Comparison of ENCODE assay signal across 20 cellular contexts in the genomic region with DNA sequence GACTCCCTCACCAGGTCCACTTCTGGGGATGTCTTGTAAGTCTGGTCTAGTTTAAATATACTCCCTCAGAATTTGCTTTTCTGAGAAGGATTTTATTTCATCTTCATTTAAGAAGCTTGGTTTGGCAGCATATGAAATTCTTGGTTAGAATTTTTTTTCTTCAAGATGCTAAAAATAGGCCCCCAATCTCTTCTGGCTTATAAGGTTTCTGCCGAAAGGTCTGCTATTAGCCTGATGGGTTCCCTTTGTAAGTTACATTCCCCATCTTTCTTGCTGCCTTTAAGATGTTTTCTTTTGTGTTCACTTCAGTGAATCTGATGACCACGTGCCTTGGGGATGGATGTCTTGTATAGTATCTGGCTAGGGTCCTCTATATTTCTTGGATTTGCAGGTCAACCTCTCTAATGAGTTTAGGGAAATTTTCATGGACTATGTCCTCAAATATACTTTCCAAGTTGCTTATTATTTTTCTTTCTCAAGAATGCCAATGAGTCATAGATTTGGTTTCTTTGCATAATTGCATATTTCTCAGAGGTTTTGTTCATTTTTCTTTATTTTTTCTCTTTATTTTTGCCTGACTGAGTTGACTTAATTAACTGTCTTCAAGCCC. TPM values are rescaled to one million over a fixed set of nuclear protein-coding genes. Genes with fewer than 3 reads are reported as not detected.
DNase-seq lines count a peak whose midpoint lies in the region; ATAC-seq and TF ChIP-seq lines count a peak whose summit lies in the region.
"Had no signal": no experiment of that assay in that cellular context is flagged by ENCODE, and none has a peak within 500 bp of the region (broad histone marks: within the 10 kb centered on the region; RNA-seq: fewer than 3 reads in every experiment).

No MANE protein-coding gene starts in this region.

- no peak overlapping the region for H3K27ac ChIP-seq in IMR-90 (ENCODE audit: insufficient read depth, low read length)
- peak overlapping the region; percentile 71 to 82 for H3K27ac ChIP-seq in aorta (ENCODE audit: low read depth in 1 of 2, low read length in 2 of 2)
- H3K27ac ChIP-seq: RWPE1 had no signal

- no CpG with 5 or more reads among the region's 2 CpGs for WGBS in IMR-90 (ENCODE audit: extremely low coverage in 2 of 2, insufficient read length in 1 of 2), 2 experiments
- 7 to 8% methylated on average over 2 of the region's 2 CpGs for WGBS in aorta, 2 donors

- no TSS peak for BruUV-seq in IMR-90 (replicated peaks; lab: Mats Ljungman, UMichigan)

- intact Hi-C loops in IMR-90 (cut with micrococcal nuclease) (no loop called here), aorta (cut with DNase I) (loop anchor here (5.0 to 10.0 kb wide), 2 partner anchors 71 to 154 kb away; a partner anchor contains a TSS)

- H2BK5ac ChIP-seq in IMR-90 (ENCODE audit: low read depth, low read length, poor library complexity, severe bottlenecking) = no peak overlapping the region

- no peaks in the 10 kb centered on the region for H3K79me1 ChIP-seq in IMR-90 (ENCODE audit: low read depth in 1 of 2, low read length in 2 of 2)

- H3K27me3 ChIP-seq in IMR-90 (ENCODE audit: control insufficient read depth, insufficient read depth, low read length) (no peaks in the 10 kb centered on the region), aorta (ENCODE audit: control insufficient read depth in 1 of 2, insufficient read depth in 2 of 2, low read length in 1 of 2) (no peaks in the 10 kb centered on the region)

- no peak overlapping the region for H2AK5ac ChIP-seq in IMR-90 (ENCODE audit: low read depth, low read length)

- no peak overlapping the region for H4K8ac ChIP-seq in IMR-90 (ENCODE audit: low read depth in 2 of 2, low read length in 2 of 2)

- CTCF ChIA-PET in IMR-90 (lab: Yijun Ruan, JAX) = no interaction called here

- no peaks in the 10 kb centered on the region; the same call in 1 of the 2 replicates for H3K9me3 ChIP-seq in IMR-90 (ENCODE audit: control insufficient read depth, insufficient read depth, low read length)
- no peaks in the 10 kb centered on the region for H3K9me3 ChIP-seq in aorta (ENCODE audit: control insufficient read depth, low read length)
- H3K9me3 ChIP-seq: Caco-2 had no signal

- H2AK9ac ChIP-seq in IMR-90 (replicated peaks; ENCODE audit: low read depth, low read length, poor library complexity) = no peak overlapping the region

- H3K36me3 ChIP-seq in IMR-90 (ENCODE audit: control insufficient read depth, insufficient read depth, low read length) (no peaks in the 10 kb centered on the region), aorta (ENCODE audit: control insufficient read depth in 1 of 2, insufficient read depth in 2 of 2, low read length in 1 of 2) (no peaks in the 10 kb centered on the region)

- no peak for TF ChIP-seq POLR2A in IMR-90 (IDR thresholded peaks at IDR 0.05; ENCODE audit: low read depth, low read length)

- no peak overlapping the region for H2AFZ ChIP-seq in IMR-90 (replicated peaks; ENCODE audit: low read length, poor library complexity)

- no peak overlapping the region for H3K4ac ChIP-seq in IMR-90 (ENCODE audit: low read depth, low read length)

- in situ Hi-C loops in IMR-90 (cut with MboI; ENCODE audit: low sequenced_read_pairs) = no loop called here
- in situ Hi-C loops in astrocyte of the spinal cord (cut with HindIII; ENCODE audit: low sequenced_read_pairs) = no loop called here

- H2BK120ac ChIP-seq in IMR-90 (ENCODE audit: low read depth, low read length) = no peak overlapping the region

- no peak overlapping the region for H2BK15ac ChIP-seq in IMR-90 (ENCODE audit: low read depth, low read length)

- no peak overlapping the region for H3K4me3 ChIP-seq in IMR-90 (ENCODE audit: insufficient read depth, low read depth, low read length)
- no peak overlapping the region for H3K4me3 ChIP-seq in astrocyte of the spinal cord (ENCODE audit: low read depth, low read length)
- no peak overlapping the region for H3K4me3 ChIP-seq in fibroblast of mammary gland (ENCODE audit: control insufficient read depth, low read depth, low read length)
- H3K4me3 ChIP-seq in aorta (ENCODE audit: low read length in 2 of 2) = no peak overlapping the region

- H3K4me1 ChIP-seq in IMR-90 (ENCODE audit: control insufficient read depth, insufficient read depth, low read length) (no peaks in the 10 kb centered on the region), aorta (ENCODE audit: control insufficient read depth in 1 of 2, insufficient read depth in 2 of 2, low read length in 2 of 2) (peaks cover 4% of the 10 kb centered on the region in 2 donors)

- no peaks in the 10 kb centered on the region for H3K9me1 ChIP-seq in IMR-90 (ENCODE audit: insufficient read depth, low read length)

- H3K4me2 ChIP-seq in IMR-90 (ENCODE audit: low read depth, low read length) = no peak overlapping the region

- H2BK20ac ChIP-seq in IMR-90 (ENCODE audit: low read depth, low read length) = no peak overlapping the region

- ATAC-seq in IMR-90 (ENCODE audit: low read depth) (no peak), aorta (ENCODE audit: low FRiP score) (no peak), GM21619 (IDR thresholded peaks at IDR 0.05; ENCODE audit: unreplicated experiment) (no peak), HG03442 (IDR thresholded peaks at IDR 0.05; ENCODE audit: unreplicated experiment) (no peak)
- ATAC-seq: PC-3 had no signal

- no peak overlapping the region for H3K23ac ChIP-seq in IMR-90 (ENCODE audit: low read depth, low read length)

- TF ChIP-seq CTCF in IMR-90 (conservative IDR thresholded peaks at IDR 0.05; ENCODE audit: low read depth, low read length) (no peak), astrocyte of the spinal cord (IDR thresholded peaks at IDR 0.05; ENCODE audit: low read depth, low read length) (no peak), fibroblast of mammary gland (conservative IDR thresholded peaks at IDR 0.05; ENCODE audit: control insufficient read depth, insufficient read depth, low read depth, low read length) (no peak)

- no peak overlapping the region for H3K14ac ChIP-seq in IMR-90 (replicated peaks; ENCODE audit: low read depth, low read length)

- POLR2A ChIA-PET in IMR-90 (lab: Charles Lee; ENCODE audit: unreplicated experiment) = no interaction called here

- no peaks in the 10 kb centered on the region for H4K20me1 ChIP-seq in IMR-90 (ENCODE audit: insufficient read depth, low read length)

- no peak for TF ChIP-seq RAD21 in IMR-90 (IDR thresholded peaks at IDR 0.05; ENCODE audit: low read length)

- H3K56ac ChIP-seq in IMR-90 (ENCODE audit: extremely low read depth, insufficient read depth, low read length) = no peak overlapping the region

- DNase-seq in IMR-90 (peak; percentile 48), astrocyte of the spinal cord (ENCODE audit: low read depth, low spot score) (peak; percentile 55), fibroblast of mammary gland (ENCODE audit: low read depth) (peak; percentile 47), aorta (no peak), DMS153 treated with DMSO at 0.1 percent for 48 hours (lab: John Stamatoyannopoulos, UW; ENCODE audit: unreplicated experiment) (no peak), T-helper 9 cell (no peak)
- DNase-seq: Caco-2; CD4-positive, CD25-positive, alpha-beta regulatory T cell; DMS53; KBM-7; NCI-H1092; NCI-H146; NCI-H2081; NCI-H510A; NCI-H82; PC-3 had no signal

- no peak overlapping the region for H3K18ac ChIP-seq in IMR-90 (ENCODE audit: low read depth, low read length)

- no peak overlapping the region for H4K5ac ChIP-seq in IMR-90 (ENCODE audit: low read depth, low read length)

- H4K91ac ChIP-seq in IMR-90 (ENCODE audit: insufficient read depth, low read depth, low read length) = no peak overlapping the region

- dilution Hi-C loops in IMR-90 (cut with HindIII; ENCODE audit: low sequenced_read_pairs, unreplicated experiment) = no loop called here

- no peak overlapping the region for H3K9ac ChIP-seq in IMR-90 (ENCODE audit: low read depth, low read length)

TF ChIP-seq in IMR-90, 13 proteins besides CTCF, POLR2A, EP300 and RAD21:
- TF ChIP-seq NFE2L2 (IDR thresholded peaks at IDR 0.05; ENCODE audit: low read depth, low read length) (no peak), RCOR1 (IDR thresholded peaks at IDR 0.05; ENCODE audit: insufficient replicate concordance, low read length) (no peak), MXI1 (IDR thresholded peaks at IDR 0.05; ENCODE audit: borderline replicate concordance, low read depth, low read length) (no peak), FOS (IDR thresholded peaks at IDR 0.05; ENCODE audit: low read depth, low read length) (peak; percentile 33; the same call in 1 of the 2 replicates), CHD1 (IDR thresholded peaks at IDR 0.05; ENCODE audit: low read depth, low read length) (no peak), BHLHE40 (IDR thresholded peaks at IDR 0.05; ENCODE audit: low read depth, low read length) (no peak)
- TF ChIP-seq, protein P1, sequence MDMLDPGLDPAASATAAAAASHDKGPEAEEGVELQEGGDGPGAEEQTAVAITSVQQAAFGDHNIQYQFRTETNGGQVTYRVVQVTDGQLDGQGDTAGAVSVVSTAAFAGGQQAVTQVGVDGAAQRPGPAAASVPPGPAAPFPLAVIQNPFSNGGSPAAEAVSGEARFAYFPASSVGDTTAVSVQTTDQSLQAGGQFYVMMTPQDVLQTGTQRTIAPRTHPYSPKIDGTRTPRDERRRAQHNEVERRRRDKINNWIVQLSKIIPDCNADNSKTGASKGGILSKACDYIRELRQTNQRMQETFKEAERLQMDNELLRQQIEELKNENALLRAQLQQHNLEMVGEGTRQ (IDR thresholded peaks at IDR 0.05; ENCODE audit: low read depth, low read length) = no peak

RNA-seq across cellular contexts. Expression of a gene that starts 19.4 kb away (rescaled TPM):
- not detected in 2 replicates for total RNA-seq in IMR-90 (2012; rRNA removed)
- polyA plus RNA-seq in IMR-90 (2012; rRNA removed) = 0.09 TPM in 1 of 2 replicates, not detected in the other
- polyA plus RNA-seq in IMR-90 (2012; cell fraction: cytosol; rRNA removed) = not detected in 2 replicates
- 0.03 and 0.09 TPM in 2 replicates for polyA plus RNA-seq in IMR-90 (2012; cell fraction: nucleus; rRNA removed; ENCODE audit: low replicate concordance)
- 1 to 10 TPM; 1.4 to 1.5 TPM for total RNA-seq in aorta
- polyA plus RNA-seq in aorta = 1 to 10 TPM in 1 of 2 donors, not detected in 1; 2.3 TPM
- total RNA-seq: Caco-2, G401 had no signal

RNA-seq across cellular contexts. Expression of a gene that starts 46.2 kb away (rescaled TPM):
- 8.1 and 16.1 TPM in 2 replicates for total RNA-seq in IMR-90 (2012; rRNA removed)
- polyA plus RNA-seq in IMR-90 (2012; rRNA removed) = 25.7 and 28.1 TPM in 2 replicates
- polyA plus RNA-seq in IMR-90 (2012; cell fraction: cytosol; rRNA removed) = 18.2 and 22.3 TPM in 2 replicates
- polyA plus RNA-seq in IMR-90 (2012; cell fraction: nucleus; rRNA removed; ENCODE audit: low replicate concordance) = 17.4 and 29.5 TPM in 2 replicates
- total RNA-seq in aorta = 10 to 100 TPM; 20.4 to 26.9 TPM
- polyA plus RNA-seq in aorta = 10 to 100 TPM; 23.2 to 31.4 TPM

Comparison
In these comparisons a context has a peak if more than half of its experiments do, and no peak if none do; other contexts are left out.
1. DNase-seq: peak in IMR-90 (single experiment), astrocyte of the spinal cord (single experiment) and fibroblast of mammary gland (single experiment); none in aorta (0 of 2), DMS153 treated with DMSO at 0.1 percent for 48 hours (single experiment) and T-helper 9 cell (single experiment).